In genomic region chr3:59880717-59881116, GRCh38 we compare ENCODE assay signal across 19 cellular contexts.
DNase-seq lines count a peak whose midpoint lies in the region.
"Had no signal": no experiment of that assay in that cellular context is flagged by ENCODE, and none has a peak within 500 bp of the region (broad histone marks: within the 10 kb centered on the region; RNA-seq: fewer than 3 reads in every experiment).

No MANE protein-coding gene starts in this region.

- H3K4me3 Mint-ChIP-seq in activated naive CD4-positive, alpha-beta T cell treated with anti-CD3 and anti-CD28 coated beads for 36 hours: no peak overlapping the region
- H3K4me3 Mint-ChIP-seq: H9, HFFc6 had no signal

- H3K36me3 Mint-ChIP-seq in activated naive CD4-positive, alpha-beta T cell treated with anti-CD3 and anti-CD28 coated beads for 36 hours (ENCODE audit: low read depth): peaks cover 7% of the 10 kb centered on the region

- intact Hi-C loops in activated naive CD4-positive, alpha-beta T cell treated with anti-CD3 and anti-CD28 coated beads for 36 hours (cut with micrococcal nuclease): no loop called here

- H3K9me3 Mint-ChIP-seq in activated naive CD4-positive, alpha-beta T cell treated with anti-CD3 and anti-CD28 coated beads for 36 hours: peaks cover 3% of the 10 kb centered on the region
- H3K9me3 Mint-ChIP-seq: CD8-positive, alpha-beta memory T cell; H9; HFFc6 had no signal

- peaks cover 81% of the 10 kb centered on the region for H3K4me1 Mint-ChIP-seq in activated naive CD4-positive, alpha-beta T cell treated with anti-CD3 and anti-CD28 coated beads for 36 hours (ENCODE audit: low read depth)
- H3K4me1 Mint-ChIP-seq: H9 had no signal

- DNase-seq in NCI-H1092 treated with DMSO at 0.1 percent for 48 hours (lab: John Stamatoyannopoulos, UW) (peak; percentile 10), NCI-H1092 (lab: John Stamatoyannopoulos, UW) (no peak), DMS53 (lab: John Stamatoyannopoulos, UW) (peak; percentile 55), NCI-H345 (lab: John Stamatoyannopoulos, UW) (peak; percentile 65), SHP77 treated with DMSO at 0.1 percent for 48 hours (lab: John Stamatoyannopoulos, UW) (peak; percentile 1), dermis blood vessel endothelial cell (no peak)
- DNase-seq in activated naive CD4-positive, alpha-beta T cell treated with anti-CD3 and anti-CD28 coated beads for 36 hours: no peak
- DNase-seq: AML-193; C1 segment of cervical spinal cord; Calu3; CD8-positive, alpha-beta memory T cell; DND-41; H9; HFFc6; MG63; NCI-H1694; NCI-H526; NK-92 treated with Interleukin-12 subunit alpha and Interleukin-12 subunit beta, amount 100 ng/mL, for 24 hours; T-helper 1 cell had no signal

- H3K27me3 Mint-ChIP-seq in activated naive CD4-positive, alpha-beta T cell treated with anti-CD3 and anti-CD28 coated beads for 36 hours (ENCODE audit: low read depth): no peaks in the 10 kb centered on the region
- H3K27me3 Mint-ChIP-seq: CD8-positive, alpha-beta memory T cell had no signal

- CTCF ChIA-PET in activated naive CD4-positive, alpha-beta T cell treated with anti-CD3 and anti-CD28 coated beads for 36 hours (lab: Charles Lee): interaction anchor here (1.6 kb wide), 1 partner anchor 13 kb away, joined by 4 read pairs; no protein-coding TSS in a partner anchor

- H3K27ac Mint-ChIP-seq in activated naive CD4-positive, alpha-beta T cell treated with anti-CD3 and anti-CD28 coated beads for 36 hours: no peak overlapping the region
- H3K27ac Mint-ChIP-seq: HFFc6 had no signal

Comparison
In these comparisons a context has a peak if more than half of its experiments do, and no peak if none do; other contexts are left out.
1. DNase-seq: peak in NCI-H1092 treated with DMSO at 0.1 percent for 48 hours (single experiment), DMS53 (single experiment), NCI-H345 (single experiment) and SHP77 treated with DMSO at 0.1 percent for 48 hours (single experiment); none in NCI-H1092 (single experiment), dermis blood vessel endothelial cell (single experiment) and activated naive CD4-positive, alpha-beta T cell treated with anti-CD3 and anti-CD28 coated beads for 36 hours (single experiment).